ENCODE assay signal across 9 cellular contexts in genomic region chr2:131413148-131413747, GRCh38. TPM values are rescaled to one million over a fixed set of nuclear protein-coding genes. Genes with fewer than 3 reads are reported as not detected.
DNase-seq lines count a peak whose midpoint lies in the region; ATAC-seq and TF ChIP-seq lines count a peak whose summit lies in the region.
"Had no signal": no experiment of that assay in that cellular context is flagged by ENCODE, and none has a peak within 500 bp of the region (broad histone marks: within the 10 kb centered on the region; RNA-seq: fewer than 3 reads in every experiment).

No MANE protein-coding gene starts in this region.

- no peaks in the 10 kb centered on the region for H3K36me3 Mint-ChIP-seq in endodermal cell (ENCODE audit: low read depth)

- TF ChIP-seq CTCF in KMS-11 (conservative IDR thresholded peaks at IDR 0.05; ENCODE audit: low read depth, low read length) (peak; percentile 81), endodermal cell (conservative IDR thresholded peaks at IDR 0.05) (peak; percentile 86)

- H3K4me1 Mint-ChIP-seq in endodermal cell: peaks cover 24% of the 10 kb centered on the region

- H3K36me3 ChIP-seq in KMS-11 (ENCODE audit: insufficient read depth) (no peaks in the 10 kb centered on the region), endodermal cell (ENCODE audit: control insufficient read depth, insufficient read depth, low read length) (no peaks in the 10 kb centered on the region)

- H3K4me3 ChIP-seq in KMS-11 (IDR thresholded peaks at IDR 0.05; ENCODE audit: insufficient read depth, low read depth, low read length) (no peak overlapping the region), endodermal cell (ENCODE audit: low read length) (no peak overlapping the region)

- H4K20me1 ChIP-seq in KMS-11 (ENCODE audit: insufficient read depth): no peaks in the 10 kb centered on the region

- no peak overlapping the region for H3K9ac ChIP-seq in KMS-11
- H3K9ac ChIP-seq in endodermal cell (ENCODE audit: extremely low read depth, low read length, poor library complexity, severe bottlenecking): no peak overlapping the region

- H3K27me3 ChIP-seq in KMS-11 (ENCODE audit: insufficient read depth, low read depth) (no peaks in the 10 kb centered on the region), endodermal cell (ENCODE audit: control insufficient read depth, insufficient read depth, low read length, poor library complexity, severe bottlenecking) (no peaks in the 10 kb centered on the region)

- H3K4me1 ChIP-seq in KMS-11 (ENCODE audit: low read depth, poor library complexity, severe bottlenecking): peaks cover 5% of the 10 kb centered on the region
- peaks cover 13% of the 10 kb centered on the region for H3K4me1 ChIP-seq in endodermal cell (ENCODE audit: control insufficient read depth, insufficient read depth, low read length)

- H3K27me3 Mint-ChIP-seq in endodermal cell (ENCODE audit: insufficient read depth): no peaks in the 10 kb centered on the region

- peak; percentile 72 for DNase-seq in SIG-M5 treated with dmso at 0.1 percent for 504 hours (lab: John Stamatoyannopoulos, UW; ENCODE audit: unreplicated experiment)
- no peak for DNase-seq in SIG-M5 (lab: John Stamatoyannopoulos, UW)
- peak; percentile 72 for DNase-seq in RKO (ENCODE audit: low spot score)
- DNase-seq in endodermal cell: no peak
- peak; percentile 71 for DNase-seq in myocyte (ENCODE audit: low read depth)
- DNase-seq in GF-D8 (lab: John Stamatoyannopoulos, UW): no peak

- H3K4me2 ChIP-seq in KMS-11: no peak overlapping the region

- WGBS in endodermal cell (ENCODE audit: insufficient coverage in 1 of 2, insufficient read length in 1 of 2), 2 experiments: 7 to 17% methylated on average over 5 to 7 of the region's 7 CpGs

- no peak overlapping the region for H3K27ac Mint-ChIP-seq in endodermal cell

- ATAC-seq in GM21515 (IDR thresholded peaks at IDR 0.05; ENCODE audit: unreplicated experiment): peak; percentile 77

- H3K27ac ChIP-seq in KMS-11: no peak overlapping the region
- H3K27ac ChIP-seq in endodermal cell (ENCODE audit: low read depth, low read length): no peak overlapping the region

- H3K9me3 Mint-ChIP-seq in endodermal cell: no peaks in the 10 kb centered on the region
- H3K9me3 Mint-ChIP-seq: central memory CD8-positive, alpha-beta T cell had no signal

- peak overlapping the region; percentile 60 for H2AFZ ChIP-seq in KMS-11 (ENCODE audit: low read depth)

- no peak overlapping the region for H3K4me3 Mint-ChIP-seq in endodermal cell
- H3K4me3 Mint-ChIP-seq: central memory CD8-positive, alpha-beta T cell had no signal

- no peaks in the 10 kb centered on the region for H3K79me2 ChIP-seq in KMS-11 (ENCODE audit: insufficient read depth, low read depth)

- no peaks in the 10 kb centered on the region for H3K9me3 ChIP-seq in endodermal cell (ENCODE audit: control insufficient read depth, low read length)

RNA-seq across cellular contexts. Expression of gene RAB6D, which starts 49.3 kb away (rescaled TPM):
- total RNA-seq in endodermal cell: 1 to 10 TPM; 3.3 to 5.4 TPM
- polyA plus RNA-seq in endodermal cell (2013, experiment 1 of 2): 0.39 TPM
- polyA plus RNA-seq in endodermal cell (2013, experiment 2 of 2): 0.41 TPM
- not detected in 2 replicates for total RNA-seq in myocyte
- polyA plus RNA-seq in myocyte (2012): 0.04 TPM

Comparison
In these comparisons a context has a peak if more than half of its experiments do, and no peak if none do; other contexts are left out.
1. DNase-seq: peak in SIG-M5 treated with dmso at 0.1 percent for 504 hours (single experiment), RKO (single experiment) and myocyte (single experiment); none in SIG-M5 (single experiment), endodermal cell (single experiment) and GF-D8 (single experiment).